ENCODE assay signal across 23 cellular contexts in genomic region chr7:83820641-83821040, GRCh38.
"Had no signal": no experiment of that assay in that cellular context is flagged by ENCODE, and none has a peak within 500 bp of the region (broad histone marks: within the 10 kb centered on the region; RNA-seq: fewer than 3 reads in every experiment).

No MANE protein-coding gene starts in this region.

- H3K4me3 ChIP-seq: hepatocyte, left lung, left ventricle myocardium inferior, lower lobe of right lung, lung, mucosa of descending colon had no signal

- H3K9me3 ChIP-seq: left lung, left ventricle myocardium inferior, lower lobe of right lung, mucosa of descending colon had no signal

- H3K27ac Mint-ChIP-seq: immature natural killer cell; memory B cell; mesothelial cell of epicardium; naive B cell; naive thymus-derived CD4-positive, alpha-beta T cell had no signal

- H3K4me2 ChIP-seq: hepatocyte had no signal

- H3K36me3 ChIP-seq: left lung, left ventricle myocardium inferior, lower lobe of right lung had no signal

- DNase-seq: hippocampal formation; immature natural killer cell; islet precursor cell; kidney; kidney glomerular epithelial cell; left cardiac atrium; left colon; left lung; left ventricle myocardium inferior; left ventricle myocardium superior; lower lobe of right lung; mesenchymal stem cell; midbrain; mucosa of descending colon; naive B cell; naive thymus-derived CD4-positive, alpha-beta T cell had no signal

- H3K79me2 ChIP-seq: hepatocyte had no signal

- H3K4me1 Mint-ChIP-seq: immature natural killer cell; memory B cell; mesothelial cell of epicardium; naive B cell; naive thymus-derived CD4-positive, alpha-beta T cell had no signal

- H3K4me1 ChIP-seq: left lung, left ventricle myocardium inferior, lower lobe of right lung had no signal

- H3K27ac ChIP-seq: hepatocyte, left lung, left ventricle myocardium inferior, lower lobe of right lung had no signal

- H2AFZ ChIP-seq: hepatocyte had no signal

- H3K27me3 ChIP-seq: hepatocyte, left lung had no signal

- H3K4me3 Mint-ChIP-seq: immature natural killer cell; memory B cell; mesothelial cell of epicardium; naive B cell; naive thymus-derived CD4-positive, alpha-beta T cell had no signal

- FAIRE-seq: islet of Langerhans, keratinocyte had no signal

- ATAC-seq: left cardiac atrium; left colon; left lobe of liver; left lung; left ventricle myocardium superior; lower lobe of right lung; mucosa of descending colon; naive thymus-derived CD4-positive, alpha-beta T cell had no signal

- H3K27me3 Mint-ChIP-seq: memory B cell; naive B cell; naive thymus-derived CD4-positive, alpha-beta T cell had no signal

- H3K36me3 Mint-ChIP-seq: immature natural killer cell; memory B cell; naive B cell; naive thymus-derived CD4-positive, alpha-beta T cell had no signal
